ENCODE assay signal across 9 cellular contexts in genomic region chrX:41442824-41443560, GRCh38. TPM values are rescaled to one million over a fixed set of nuclear protein-coding genes. Genes with fewer than 3 reads are reported as not detected.
A peak's percentile ranks its signal among the peaks of the same experiment; 100 is the strongest.
DNase-seq lines count a peak whose midpoint lies in the region; ATAC-seq, FAIRE-seq and TF ChIP-seq lines count a peak whose summit lies in the region.
"Had no signal": no experiment of that assay in that cellular context is flagged by ENCODE, and none has a peak within 500 bp of the region (broad histone marks: within the 10 kb centered on the region; RNA-seq: fewer than 3 reads in every experiment).

No MANE protein-coding gene starts in this region.

- H3K27me3 ChIP-seq in HUES64 (ENCODE audit: insufficient read depth, low read length) (no peaks in the 10 kb centered on the region), duodenal mucosa (ENCODE audit: control insufficient read depth in 1 of 2, insufficient read depth in 2 of 2, low read length in 2 of 2) (no peaks in the 10 kb centered on the region), neutrophil (no peaks in the 10 kb centered on the region)

- H3K4me1 ChIP-seq in HUES64 (ENCODE audit: insufficient read depth, low read length), result peaks cover 11% of the 10 kb centered on the region; the same call in 1 of the 2 replicates
- peaks cover 0 to 7% of the 10 kb centered on the region in 2 donors for H3K4me1 ChIP-seq in duodenal mucosa (ENCODE audit: control insufficient read depth in 1 of 2, insufficient read depth in 2 of 2, low read length in 2 of 2)
- peaks cover 25 to 26% of the 10 kb centered on the region in 2 experiments for H3K4me1 ChIP-seq in neutrophil (ENCODE audit: control insufficient read depth in 1 of 2, insufficient read depth in 1 of 2, low read depth in 1 of 2, low read length in 1 of 2)

- 63% methylated on average over 11 of the region's 11 CpGs for WGBS in HUES64

- no peak for DNase-seq in GM12891 (ENCODE audit: insufficient read length, low spot score)
- no peak for DNase-seq in HT-29 (ENCODE audit: low spot score)
- DNase-seq in SHP77 treated with DMSO at 0.1 percent for 48 hours (lab: John Stamatoyannopoulos, UW), result no peak
- DNase-seq in OCI-M2 (lab: John Stamatoyannopoulos, UW; ENCODE audit: unreplicated experiment), result no peak

- H3K9me3 ChIP-seq in HUES64 (ENCODE audit: insufficient read depth, low read depth, low read length), result no peaks in the 10 kb centered on the region
- no peaks in the 10 kb centered on the region for H3K9me3 ChIP-seq in duodenal mucosa (ENCODE audit: control insufficient read depth in 1 of 2, low read length in 2 of 2)
- no peaks in the 10 kb centered on the region for H3K9me3 ChIP-seq in neutrophil

- H3K27ac ChIP-seq in HUES64 (ENCODE audit: low read depth, low read length) (peak overlapping the region; percentile 76; the same call in 1 of the 2 replicates), duodenal mucosa (ENCODE audit: low read depth, low read length) (peak overlapping the region; percentile 70), neutrophil (peak overlapping the region; percentile 96)

- no peak for TF ChIP-seq CTCF in neutrophil (IDR thresholded peaks at IDR 0.05)

- H3K4me3 ChIP-seq in HUES64 (ENCODE audit: low read length), result peak overlapping the region; percentile 62
- peak overlapping the region; percentile 47 to 51 for H3K4me3 ChIP-seq in duodenal mucosa (ENCODE audit: low read depth in 1 of 2, low read length in 2 of 2)
- H3K4me3 ChIP-seq in neutrophil (ENCODE audit: low read depth in 1 of 2, low read length in 1 of 2), result peak overlapping the region; percentile 52 to 55

- ATAC-seq in GM21360 (IDR thresholded peaks at IDR 0.05; ENCODE audit: unreplicated experiment), result no peak

- H3K36me3 ChIP-seq in HUES64 (ENCODE audit: insufficient read depth, low read length) (no peaks in the 10 kb centered on the region), duodenal mucosa (ENCODE audit: control insufficient read depth in 1 of 2, insufficient read depth in 2 of 2, low read length in 2 of 2) (no peaks in the 10 kb centered on the region), neutrophil (no peaks in the 10 kb centered on the region)

- peak overlapping the region; percentile 55; the same call in 1 of the 2 replicates for H3K9ac ChIP-seq in HUES64 (ENCODE audit: low read depth, low read length)
- H3K9ac ChIP-seq in duodenal mucosa (ENCODE audit: low read depth in 1 of 2, low read length in 2 of 2), result peak overlapping the region; percentile 66 to 68

- no peak for TF ChIP-seq POLR2A in GM12891 (IDR thresholded peaks at IDR 0.05; ENCODE audit: low read depth, low read length)

- FAIRE-seq in GM12891 (lab: Jason Lieb, UNC), result no peak

TF ChIP-seq in GM12891, 5 proteins besides CTCF, POLR2A, EP300 and RAD21:
- TF ChIP-seq TAF1 (IDR thresholded peaks at IDR 0.05; ENCODE audit: low read depth, low read length) (no peak), POU2F2 (IDR thresholded peaks at IDR 0.05; ENCODE audit: low read depth, low read length) (no peak), PAX5 (IDR thresholded peaks at IDR 0.05; ENCODE audit: insufficient read depth, low read length, severe bottlenecking) (no peak), SPI1 (IDR thresholded peaks at IDR 0.05; ENCODE audit: low read depth, low read length) (peak; percentile 54), POLR2AphosphoS5 (IDR thresholded peaks at IDR 0.05; ENCODE audit: low read depth, low read length) (no peak)
TF ChIP-seq in GM12891: peak in this region for 1.

RNA-seq across cellular contexts. Expression of gene NYX, which starts 4.2 kb away (rescaled TPM):
- polyA plus RNA-seq in GM12891 (2012; ENCODE audit: low read depth, missing spikeins), result not detected
- polyA plus RNA-seq in HUES64 (2013, experiment 1 of 2), result not detected
- polyA plus RNA-seq in HUES64 (2013, experiment 2 of 2), result not detected
- not detected in 2 replicates for total RNA-seq in HT-29 (2014; rRNA removed; shearing (Covaris generic))
- total RNA-seq: pulmonary artery endothelial cell had no signal
